In genomic region chr5:159106569-159107282, GRCh38 we compare ENCODE assay signal across 8 cellular contexts. TPM values are rescaled to one million over a fixed set of nuclear protein-coding genes. Genes with fewer than 3 reads are reported as not detected.
DNase-seq lines count a peak whose midpoint lies in the region; ATAC-seq and TF ChIP-seq lines count a peak whose summit lies in the region.

No MANE protein-coding gene starts in this region.

- H3K27me3 ChIP-seq in neutrophil (peaks cover 100% of the 10 kb centered on the region), testis (no peaks in the 10 kb centered on the region)

- TF ChIP-seq POLR2A in GM19099 (IDR thresholded peaks at IDR 0.05; ENCODE audit: extremely low read depth, insufficient read length, low read depth) (peak; percentile 10), testis (IDR thresholded peaks at IDR 0.05) (no peak)

- CTCF ChIA-PET in OCI-LY7 (lab: Charles Lee; ENCODE audit: unreplicated experiment) = interaction anchor here (0.6 to 1.7 kb wide), 7 partner anchors 151 to 1031 kb away, joined by 3 to 17 read pairs (median 4); no protein-coding TSS in a partner anchor

- peak; percentile 99 for TF ChIP-seq CTCF in CD14-positive monocyte (IDR thresholded peaks at IDR 0.05)
- peak; percentile 96 for TF ChIP-seq CTCF in OCI-LY7 (conservative IDR thresholded peaks at IDR 0.05; ENCODE audit: low read length)
- peak; percentile 66 for TF ChIP-seq CTCF in neutrophil (IDR thresholded peaks at IDR 0.05)
- TF ChIP-seq CTCF in testis (IDR thresholded peaks at IDR 0.05) = peak; percentile 80 to 85 (median 81)

- H3K27ac ChIP-seq in OCI-LY7 (ENCODE audit: low read depth, low read length, poor library complexity, severe bottlenecking) (peak overlapping the region; percentile 2), neutrophil (no peak overlapping the region), testis (no peak overlapping the region)

- peak overlapping the region; percentile 85 for H3K4me2 ChIP-seq in OCI-LY7 (ENCODE audit: low read length)

- peaks cover 42% of the 10 kb centered on the region for H3K4me1 ChIP-seq in OCI-LY7 (ENCODE audit: insufficient read depth, low read length, poor library complexity, severe bottlenecking)
- H3K4me1 ChIP-seq in neutrophil (ENCODE audit: control insufficient read depth in 1 of 2, insufficient read depth in 1 of 2, low read depth in 1 of 2, low read length in 1 of 2) = peaks cover 20 to 24% of the 10 kb centered on the region in 2 experiments
- H3K4me1 ChIP-seq in testis = no peaks in the 10 kb centered on the region

- H3K4me3 ChIP-seq in OCI-LY7 (ENCODE audit: low read depth, low read length, poor library complexity, severe bottlenecking) = peak overlapping the region; percentile 51
- no peak overlapping the region for H3K4me3 ChIP-seq in neutrophil (ENCODE audit: low read depth in 1 of 2, low read length in 1 of 2)
- peak overlapping the region; percentile 2 to 22 for H3K4me3 ChIP-seq in testis

- H2AFZ ChIP-seq in OCI-LY7 (ENCODE audit: low read length) = peak overlapping the region; percentile 46; the same call in 1 of the 2 replicates

- H3K4me1 Mint-ChIP-seq in CD14-positive monocyte = peaks cover 27% of the 10 kb centered on the region

- H3K27me3 Mint-ChIP-seq in CD14-positive monocyte (ENCODE audit: low read depth in 3 of 3) = peaks cover 63 to 86% (median 67%) of the 10 kb centered on the region in 3 donors

- no TSS peak for BruUV-seq in OCI-LY7 (replicated peaks; lab: Mats Ljungman, UMichigan)

- POLR2A ChIA-PET in OCI-LY7 (lab: Charles Lee) = interaction anchor here (0.7 to 2.1 kb wide), 7 partner anchors 8 to 741 kb away, joined by 3 to 10 read pairs (median 4); no protein-coding TSS in a partner anchor

- 3 to 4% methylated on average over 35 to 39 of the region's 39 CpGs for WGBS in testis, 2 donors

- H3K36me3 ChIP-seq in OCI-LY7 (ENCODE audit: insufficient read depth, low read length) (no peaks in the 10 kb centered on the region), neutrophil (no peaks in the 10 kb centered on the region), testis (ENCODE audit: low read depth, missing control alignments) (no peaks in the 10 kb centered on the region)

- H3K9me3 ChIP-seq in OCI-LY7 (ENCODE audit: low read length) = no peaks in the 10 kb centered on the region
- no peaks in the 10 kb centered on the region for H3K9me3 ChIP-seq in neutrophil
- no peaks in the 10 kb centered on the region for H3K9me3 ChIP-seq in testis

- no peaks in the 10 kb centered on the region for H4K20me1 ChIP-seq in OCI-LY7 (ENCODE audit: insufficient read depth, low read length)

- H3K9me2 ChIP-seq in OCI-LY7 (ENCODE audit: insufficient read depth, low read length) = no peaks in the 10 kb centered on the region

- DNase-seq in CD14-positive monocyte (ENCODE audit: low spot score) (no peak), OCI-LY7 (ENCODE audit: low spot score) (peak; percentile 89), activated T-helper 1 cell treated with Interleukin-2 at 50 U/mL for 16 hours (ENCODE audit: low read depth) (peak; percentile 36), fibroblast of the conjunctiva (ENCODE audit: low read depth) (peak; percentile 71), testis (peak; percentile 88)

- peaks cover 0 to 15% (median 8%) of the 10 kb centered on the region in 7 donors for H3K9me3 Mint-ChIP-seq in CD14-positive monocyte

- intact Hi-C loops in CD14-positive monocyte (cut with micrococcal nuclease) = loop anchor here (2.0 to 5.0 kb wide), 5 partner anchors 412 to 1279 kb away; no protein-coding TSS in a partner anchor
- intact Hi-C loops in OCI-LY7 (cut with micrococcal nuclease; ENCODE audit: unreplicated experiment) = loop anchor here (1.0 kb wide), 4 partner anchors 411 to 1031 kb away; no protein-coding TSS in a partner anchor
- intact Hi-C loops in testis (cut with DNase I; ENCODE audit: low total_unique reads) = loop anchor here (5.0 to 10.0 kb wide), 2 partner anchors 929 to 1032 kb away; no protein-coding TSS in a partner anchor

- peak; percentile 50 for ATAC-seq in HG03378 (IDR thresholded peaks at IDR 0.05; ENCODE audit: unreplicated experiment)

- peak overlapping the region in 2 of 7 donors; percentile 45 to 59 for H3K27ac Mint-ChIP-seq in CD14-positive monocyte

- H3K4me3 Mint-ChIP-seq in CD14-positive monocyte = peak overlapping the region; percentile 76 to 90

- peaks cover 0 to 10% of the 10 kb centered on the region in 2 donors for H3K36me3 Mint-ChIP-seq in CD14-positive monocyte

- H3K79me2 ChIP-seq in OCI-LY7 (ENCODE audit: insufficient read depth, low read depth, low read length) = peaks cover 7% of the 10 kb centered on the region; the same call in 1 of the 2 replicates

RNA-seq across cellular contexts. Expression of gene EBF1, which starts 7.0 kb away (rescaled TPM):
- polyA plus RNA-seq in CD14-positive monocyte = not detected
- total RNA-seq in OCI-LY7 (2014; rRNA removed; shearing (Covaris generic)) = 20.3 and 26.3 TPM in 2 replicates
- total RNA-seq in OCI-LY7 (2022) = 43.1 and 47.1 TPM in 2 replicates
- total RNA-seq in testis = 10 to 100 TPM; 18.8 to 23.5 TPM
- polyA plus RNA-seq in testis (ENCODE audit: insufficient read depth, low read depth, low replicate concordance) = 9.9 TPM

Comparison
In these comparisons a context has a peak if more than half of its experiments do, and no peak if none do; other contexts are left out.
1. H3K4me3 ChIP-seq: peak in OCI-LY7 (single experiment) and testis (2 of 2); none in neutrophil (0 of 2).
2. Peak in every context shown above with its lines, with median percentiles within 50 percentile points of each other: CTCF ChIP-seq.